In genomic region chr1:183287191-183287675, GRCh38 we compare ENCODE assay signal across 15 cellular contexts.
DNase-seq lines count a peak whose midpoint lies in the region; ATAC-seq and TF ChIP-seq lines count a peak whose summit lies in the region.
"Had no signal": no experiment of that assay in that cellular context is flagged by ENCODE, and none has a peak within 500 bp of the region (broad histone marks: within the 10 kb centered on the region; RNA-seq: fewer than 3 reads in every experiment).

No MANE protein-coding gene starts in this region.

- no peak for TF ChIP-seq POLR2A in prostate gland (IDR thresholded peaks at IDR 0.05)

- peak; percentile 74 for DNase-seq in NCI-H69 (lab: John Stamatoyannopoulos, UW)
- DNase-seq in coronary artery (ENCODE audit: low spot score): no peak
- DNase-seq in NCI-H2081 treated with DMSO at 0.1 percent for 48 hours (lab: John Stamatoyannopoulos, UW): no peak
- DNase-seq in prostate gland (ENCODE audit: low spot score): no peak
- DNase-seq: activated CD8-positive, alpha-beta memory T cell treated with anti-CD3 and anti-CD28 coated beads for 24 hours; activated naive CD8-positive, alpha-beta T cell treated with anti-CD3 and anti-CD28 coated beads for 36 hours; NCI-H2081 had no signal

- 41% methylated on average over 5 of the region's 5 CpGs for WGBS in prostate gland

- intact Hi-C loops in prostate gland (cut with DNase I): loop anchor here (10.0 kb wide), 1 partner anchor 318 kb away; no protein-coding TSS in a partner anchor

- TF ChIP-seq CTCF in coronary artery (IDR thresholded peaks at IDR 0.05): no peak
- no peak for TF ChIP-seq CTCF in prostate gland (IDR thresholded peaks at IDR 0.05)

- H3K27me3 ChIP-seq in layer of hippocampus (ENCODE audit: control insufficient read depth, insufficient read depth, low read length): no peaks in the 10 kb centered on the region
- no peaks in the 10 kb centered on the region for H3K27me3 ChIP-seq in skeletal muscle tissue (ENCODE audit: control insufficient read depth in 3 of 3, insufficient read depth in 3 of 3, low read length in 3 of 3)
- no peaks in the 10 kb centered on the region for H3K27me3 ChIP-seq in prostate gland (replicated peaks; ENCODE audit: insufficient read depth)
- H3K27me3 ChIP-seq: esophagus muscularis mucosa had no signal

- H3K27ac Mint-ChIP-seq in activated T-helper 17 cell treated with anti-CD3 and anti-CD28 coated beads, Interleukin-2, amount 50 U/mL, for 72 hours: no peak overlapping the region
- H3K27ac Mint-ChIP-seq: activated naive CD8-positive, alpha-beta T cell treated with anti-CD3 and anti-CD28 coated beads for 36 hours; T-helper 2 cell treated with Interferon-gamma antibody and Interleukin-4, amounts not matched to agents 5 μg/mL and 100 μg/mL, for 36 hours; type B pancreatic cell had no signal

- H3K9me3 ChIP-seq in skeletal muscle tissue (ENCODE audit: control insufficient read depth in 3 of 3, low read length in 3 of 3): no peaks in the 10 kb centered on the region
- no peaks in the 10 kb centered on the region for H3K9me3 ChIP-seq in prostate gland
- H3K9me3 ChIP-seq: esophagus muscularis mucosa had no signal

- H3K4me1 ChIP-seq in skeletal muscle tissue (ENCODE audit: control insufficient read depth in 3 of 3, insufficient read depth in 3 of 3, low read length in 3 of 3) (peaks cover 39 to 55% (median 46%) of the 10 kb centered on the region in 3 donors), prostate gland (replicated peaks) (no peaks in the 10 kb centered on the region)
- H3K4me1 ChIP-seq: parathyroid adenoma had no signal

- ATAC-seq in GM21786 (IDR thresholded peaks at IDR 0.05; ENCODE audit: unreplicated experiment): no peak
- no peak for ATAC-seq in activated T-helper 17 cell treated with anti-CD3 and anti-CD28 coated beads, Interleukin-2, amount 50 U/mL, for 72 hours (replicated peaks)

- no peaks in the 10 kb centered on the region for H3K9me3 Mint-ChIP-seq in activated T-helper 17 cell treated with anti-CD3 and anti-CD28 coated beads, Interleukin-2, amount 50 U/mL, for 72 hours
- H3K9me3 Mint-ChIP-seq: activated naive CD8-positive, alpha-beta T cell treated with anti-CD3 and anti-CD28 coated beads for 36 hours; T-helper 2 cell treated with Interferon-gamma antibody and Interleukin-4, amounts not matched to agents 5 μg/mL and 100 μg/mL, for 36 hours; type B pancreatic cell had no signal

- H3K27ac ChIP-seq in coronary artery (peak overlapping the region; percentile 47 to 89), layer of hippocampus (ENCODE audit: low read depth, low read length) (peak overlapping the region; percentile 1), skeletal muscle tissue (ENCODE audit: low read depth, low read length) (peak overlapping the region; percentile 61), prostate gland (no peak overlapping the region)
- H3K27ac ChIP-seq: parathyroid adenoma had no signal

- no peak overlapping the region for H3K4me3 Mint-ChIP-seq in activated T-helper 17 cell treated with anti-CD3 and anti-CD28 coated beads, Interleukin-2, amount 50 U/mL, for 72 hours
- H3K4me3 Mint-ChIP-seq: activated naive CD8-positive, alpha-beta T cell treated with anti-CD3 and anti-CD28 coated beads for 36 hours; T-helper 2 cell treated with Interferon-gamma antibody and Interleukin-4, amounts not matched to agents 5 μg/mL and 100 μg/mL, for 36 hours; type B pancreatic cell had no signal

- peaks cover 12% of the 10 kb centered on the region for H3K27me3 Mint-ChIP-seq in activated T-helper 17 cell treated with anti-CD3 and anti-CD28 coated beads, Interleukin-2, amount 50 U/mL, for 72 hours
- H3K27me3 Mint-ChIP-seq: type B pancreatic cell had no signal

- H3K36me3 ChIP-seq in skeletal muscle tissue (ENCODE audit: control insufficient read depth in 3 of 3, insufficient read depth in 3 of 3, low read length in 3 of 3) (no peaks in the 10 kb centered on the region), prostate gland (no peaks in the 10 kb centered on the region)
- H3K36me3 ChIP-seq: esophagus muscularis mucosa had no signal

- no peaks in the 10 kb centered on the region for H3K36me3 Mint-ChIP-seq in activated T-helper 17 cell treated with anti-CD3 and anti-CD28 coated beads, Interleukin-2, amount 50 U/mL, for 72 hours (ENCODE audit: low read depth)
- H3K36me3 Mint-ChIP-seq: activated naive CD8-positive, alpha-beta T cell treated with anti-CD3 and anti-CD28 coated beads for 36 hours; type B pancreatic cell had no signal

- no peaks in the 10 kb centered on the region for H3K4me1 Mint-ChIP-seq in activated T-helper 17 cell treated with anti-CD3 and anti-CD28 coated beads, Interleukin-2, amount 50 U/mL, for 72 hours
- H3K4me1 Mint-ChIP-seq: activated naive CD8-positive, alpha-beta T cell treated with anti-CD3 and anti-CD28 coated beads for 36 hours had no signal

- H3K9ac ChIP-seq in skeletal muscle tissue (ENCODE audit: low read depth in 1 of 3, low read length in 3 of 3): peak overlapping the region; percentile 15 to 68 (median 21)
- H3K9ac ChIP-seq: parathyroid adenoma had no signal

- H3K4me3 ChIP-seq in coronary artery (no peak overlapping the region), skeletal muscle tissue (ENCODE audit: low read length in 3 of 3) (no peak overlapping the region), prostate gland (no peak overlapping the region)
- H3K4me3 ChIP-seq: esophagus muscularis mucosa had no signal

Comparison
In these comparisons a context has a peak if more than half of its experiments do, and no peak if none do; other contexts are left out.
1. H3K27ac ChIP-seq: peak in coronary artery (2 of 2), layer of hippocampus (single experiment) and skeletal muscle tissue (single experiment); none in prostate gland (0 of 2).